Comparison of ENCODE assay signal across 10 cellular contexts in genomic region chr2:54579061-54579681, GRCh38.
DNase-seq lines count a peak whose midpoint lies in the region; ATAC-seq and TF ChIP-seq lines count a peak whose summit lies in the region.
"Had no signal": no experiment of that assay in that cellular context is flagged by ENCODE, and none has a peak within 500 bp of the region (broad histone marks: within the 10 kb centered on the region; RNA-seq: fewer than 3 reads in every experiment).

No MANE protein-coding gene starts in this region.

- no peaks in the 10 kb centered on the region for H3K27me3 Mint-ChIP-seq in activated CD4-positive, alpha-beta memory T cell treated with anti-CD3 and anti-CD28 coated beads for 36 hours
- no peaks in the 10 kb centered on the region for H3K27me3 Mint-ChIP-seq in activated CD4-positive, alpha-beta memory T cell treated with anti-CD3 and anti-CD28 coated beads, Interleukin-2, amount 10 ng/mL, durations not matched to agents 7 days and 5 days
- H3K27me3 Mint-ChIP-seq in stimulated activated naive CD8-positive, alpha-beta T cell treated with anti-CD3 and anti-CD28 coated beads, Interleukin-15, amount 100 ng/mL, for 72 hours = no peaks in the 10 kb centered on the region

- POLR2A ChIA-PET in activated CD4-positive, alpha-beta memory T cell treated with anti-CD3 and anti-CD28 coated beads for 36 hours (lab: Charles Lee) = interaction anchor here (1.2 to 3.5 kb wide), 3 partner anchors 10 to 20 kb away, joined by 4 to 25 read pairs (median 6); no protein-coding TSS in a partner anchor
- POLR2A ChIA-PET in activated CD4-positive, alpha-beta memory T cell treated with anti-CD3 and anti-CD28 coated beads, Interleukin-2, amount 10 ng/mL, durations not matched to agents 7 days and 5 days (lab: Charles Lee) = interaction anchor here (3.8 to 15.2 kb wide), 3 partner anchors 8 to 19 kb away, joined by 29 to 570 read pairs (median 39); no protein-coding TSS in a partner anchor

- TF ChIP-seq CTCF in RWPE2 (IDR thresholded peaks at IDR 0.05; ENCODE audit: poor library complexity, severe bottlenecking) (no peak), gastroesophageal sphincter (IDR thresholded peaks at IDR 0.05) (no peak)

- no peaks in the 10 kb centered on the region for H3K27me3 ChIP-seq in RWPE2 (ENCODE audit: insufficient read depth, poor library complexity, severe bottlenecking)
- H3K27me3 ChIP-seq in gastroesophageal sphincter = no peaks in the 10 kb centered on the region
- H3K27me3 ChIP-seq: uterus had no signal

- no peak for ATAC-seq in RWPE2 (ENCODE audit: low read depth)
- no peak for ATAC-seq in gastroesophageal sphincter
- ATAC-seq in stimulated activated naive CD8-positive, alpha-beta T cell treated with anti-CD3 and anti-CD28 coated beads, Interleukin-15, amount 100 ng/mL, for 72 hours = no peak
- no peak for ATAC-seq in GM18498 (IDR thresholded peaks at IDR 0.05; ENCODE audit: unreplicated experiment)

- H3K27ac ChIP-seq in RWPE2 (ENCODE audit: poor library complexity, severe bottlenecking) (peak overlapping the region; percentile 100), gastroesophageal sphincter (peak overlapping the region in 3 of 4 donors; percentile 0 to 33 (median 22))

- no peak for DNase-seq in activated CD4-positive, alpha-beta memory T cell treated with anti-CD3 and anti-CD28 coated beads for 36 hours
- no peak for DNase-seq in activated CD4-positive, alpha-beta memory T cell treated with anti-CD3 and anti-CD28 coated beads, Interleukin-2, amount 10 ng/mL, durations not matched to agents 7 days and 5 days
- DNase-seq in RWPE2 (ENCODE audit: low spot score) = no peak
- DNase-seq in stimulated activated naive CD8-positive, alpha-beta T cell treated with anti-CD3 and anti-CD28 coated beads, Interleukin-15, amount 100 ng/mL, for 72 hours = no peak
- DNase-seq in NCI-H2029 (lab: John Stamatoyannopoulos, UW) = no peak
- no peak for DNase-seq in GDM1 (lab: John Stamatoyannopoulos, UW)
- DNase-seq: anterior cingulate cortex, uterus had no signal

- no peaks in the 10 kb centered on the region for H3K9me3 Mint-ChIP-seq in activated CD4-positive, alpha-beta memory T cell treated with anti-CD3 and anti-CD28 coated beads for 36 hours
- no peaks in the 10 kb centered on the region for H3K9me3 Mint-ChIP-seq in activated CD4-positive, alpha-beta memory T cell treated with anti-CD3 and anti-CD28 coated beads, Interleukin-2, amount 10 ng/mL, durations not matched to agents 7 days and 5 days
- H3K9me3 Mint-ChIP-seq in stimulated activated naive CD8-positive, alpha-beta T cell treated with anti-CD3 and anti-CD28 coated beads, Interleukin-15, amount 100 ng/mL, for 72 hours = peaks cover 0 to 10% of the 10 kb centered on the region in 2 donors

- TF ChIP-seq POLR2A in gastroesophageal sphincter (IDR thresholded peaks at IDR 0.05) = no peak

- peaks cover 90% of the 10 kb centered on the region for H3K4me1 Mint-ChIP-seq in activated CD4-positive, alpha-beta memory T cell treated with anti-CD3 and anti-CD28 coated beads for 36 hours (ENCODE audit: low read depth)
- peaks cover 82% of the 10 kb centered on the region for H3K4me1 Mint-ChIP-seq in activated CD4-positive, alpha-beta memory T cell treated with anti-CD3 and anti-CD28 coated beads, Interleukin-2, amount 10 ng/mL, durations not matched to agents 7 days and 5 days
- peaks cover 98% of the 10 kb centered on the region for H3K4me1 Mint-ChIP-seq in stimulated activated naive CD8-positive, alpha-beta T cell treated with anti-CD3 and anti-CD28 coated beads, Interleukin-15, amount 100 ng/mL, for 72 hours

- H3K36me3 Mint-ChIP-seq in activated CD4-positive, alpha-beta memory T cell treated with anti-CD3 and anti-CD28 coated beads for 36 hours = peaks cover 8% of the 10 kb centered on the region
- peaks cover 47% of the 10 kb centered on the region for H3K36me3 Mint-ChIP-seq in activated CD4-positive, alpha-beta memory T cell treated with anti-CD3 and anti-CD28 coated beads, Interleukin-2, amount 10 ng/mL, durations not matched to agents 7 days and 5 days (ENCODE audit: low read depth)

- peaks cover 22% of the 10 kb centered on the region for H3K36me3 ChIP-seq in RWPE2 (ENCODE audit: low read depth)
- H3K36me3 ChIP-seq in gastroesophageal sphincter = no peaks in the 10 kb centered on the region
- H3K36me3 ChIP-seq: uterus had no signal

- H3K27ac Mint-ChIP-seq in activated CD4-positive, alpha-beta memory T cell treated with anti-CD3 and anti-CD28 coated beads for 36 hours = peak overlapping the region; percentile 81
- no peak overlapping the region for H3K27ac Mint-ChIP-seq in activated CD4-positive, alpha-beta memory T cell treated with anti-CD3 and anti-CD28 coated beads, Interleukin-2, amount 10 ng/mL, durations not matched to agents 7 days and 5 days
- H3K27ac Mint-ChIP-seq in stimulated activated naive CD8-positive, alpha-beta T cell treated with anti-CD3 and anti-CD28 coated beads, Interleukin-15, amount 100 ng/mL, for 72 hours = peak overlapping the region; percentile 84 to 96

- intact Hi-C loops in activated CD4-positive, alpha-beta memory T cell treated with anti-CD3 and anti-CD28 coated beads for 36 hours (cut with micrococcal nuclease) = loop anchor here (10.0 kb wide), 2 partner anchors 556 to 794 kb away; partner anchors contain the start of genes ASB3 and ERLEC1

- no peaks in the 10 kb centered on the region for H3K9me3 ChIP-seq in RWPE2 (ENCODE audit: severe bottlenecking)
- H3K9me3 ChIP-seq in gastroesophageal sphincter = no peaks in the 10 kb centered on the region
- H3K9me3 ChIP-seq: uterus had no signal

- H3K4me3 Mint-ChIP-seq in activated CD4-positive, alpha-beta memory T cell treated with anti-CD3 and anti-CD28 coated beads for 36 hours = no peak overlapping the region
- H3K4me3 Mint-ChIP-seq in activated CD4-positive, alpha-beta memory T cell treated with anti-CD3 and anti-CD28 coated beads, Interleukin-2, amount 10 ng/mL, durations not matched to agents 7 days and 5 days = no peak overlapping the region
- H3K4me3 Mint-ChIP-seq in stimulated activated naive CD8-positive, alpha-beta T cell treated with anti-CD3 and anti-CD28 coated beads, Interleukin-15, amount 100 ng/mL, for 72 hours = peak overlapping the region; percentile 68 to 76

- H3K4me1 ChIP-seq in RWPE2 (ENCODE audit: insufficient read depth, poor library complexity, severe bottlenecking) (peaks cover 64% of the 10 kb centered on the region), gastroesophageal sphincter (peaks cover 15 to 97% (median 46%) of the 10 kb centered on the region in 3 donors)

- CTCF ChIA-PET in activated CD4-positive, alpha-beta memory T cell treated with anti-CD3 and anti-CD28 coated beads for 36 hours (lab: Charles Lee) = interaction anchor here (1.1 to 1.9 kb wide), 2 partner anchors 12 to 54 kb away, joined by 3 to 7 read pairs; no protein-coding TSS in a partner anchor
- CTCF ChIA-PET in activated CD4-positive, alpha-beta memory T cell treated with anti-CD3 and anti-CD28 coated beads, Interleukin-2, amount 10 ng/mL, durations not matched to agents 7 days and 5 days (lab: Charles Lee) = interaction anchor here (1.6 to 2.0 kb wide), 2 partner anchors 18 to 21 kb away, joined by 6 to 7 read pairs; no protein-coding TSS in a partner anchor

- H3K4me3 ChIP-seq in RWPE2 (ENCODE audit: severe bottlenecking) = no peak overlapping the region
- H3K4me3 ChIP-seq in gastroesophageal sphincter = no peak overlapping the region
- H3K4me3 ChIP-seq: uterus had no signal

- WGBS in gastroesophageal sphincter (ENCODE audit: low coverage in 1 of 2), 2 donors = 87 to 93% methylated on average over 3 to 4 of the region's 8 CpGs

- no peak for TF ChIP-seq EP300 in gastroesophageal sphincter (IDR thresholded peaks at IDR 0.05)

Comparison
In these comparisons a context has a peak if more than half of its experiments do, and no peak if none do; other contexts are left out.
1. H3K4me3 Mint-ChIP-seq: peak in stimulated activated naive CD8-positive, alpha-beta T cell treated with anti-CD3 and anti-CD28 coated beads, Interleukin-15, amount 100 ng/mL, for 72 hours (2 of 2); none in activated CD4-positive, alpha-beta memory T cell treated with anti-CD3 and anti-CD28 coated beads for 36 hours (single experiment) and activated CD4-positive, alpha-beta memory T cell treated with anti-CD3 and anti-CD28 coated beads, Interleukin-2, amount 10 ng/mL, durations not matched to agents 7 days and 5 days (single experiment).